Comparison of ENCODE assay signal across 1 cellular context in genomic region chr1:180981596-180982387, GRCh38.
TF ChIP-seq lines count a peak whose summit lies in the region.

No MANE protein-coding gene starts in this region.

TF ChIP-seq in GM12878, 131 proteins besides CTCF, POLR2A, EP300 and RAD21 (continued from another document and continues in another):
- TF ChIP-seq, protein P1, sequence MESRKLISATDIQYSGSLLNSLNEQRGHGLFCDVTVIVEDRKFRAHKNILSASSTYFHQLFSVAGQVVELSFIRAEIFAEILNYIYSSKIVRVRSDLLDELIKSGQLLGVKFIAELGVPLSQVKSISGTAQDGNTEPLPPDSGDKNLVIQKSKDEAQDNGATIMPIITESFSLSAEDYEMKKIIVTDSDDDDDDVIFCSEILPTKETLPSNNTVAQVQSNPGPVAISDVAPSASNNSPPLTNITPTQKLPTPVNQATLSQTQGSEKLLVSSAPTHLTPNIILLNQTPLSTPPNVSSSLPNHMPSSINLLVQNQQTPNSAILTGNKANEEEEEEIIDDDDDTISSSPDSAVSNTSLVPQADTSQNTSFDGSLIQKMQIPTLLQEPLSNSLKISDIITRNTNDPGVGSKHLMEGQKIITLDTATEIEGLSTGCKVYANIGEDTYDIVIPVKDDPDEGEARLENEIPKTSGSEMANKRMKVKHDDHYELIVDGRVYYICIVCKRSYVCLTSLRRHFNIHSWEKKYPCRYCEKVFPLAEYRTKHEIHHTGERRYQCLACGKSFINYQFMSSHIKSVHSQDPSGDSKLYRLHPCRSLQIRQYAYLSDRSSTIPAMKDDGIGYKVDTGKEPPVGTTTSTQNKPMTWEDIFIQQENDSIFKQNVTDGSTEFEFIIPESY (IDR thresholded peaks at IDR 0.05), result no peak
- no peak for TF ChIP-seq HDGF (IDR thresholded peaks at IDR 0.05)
- no peak for TF ChIP-seq NR2C1 (IDR thresholded peaks at IDR 0.05)
- no peak for TF ChIP-seq CBX5 (IDR thresholded peaks at IDR 0.05; ENCODE audit: low read depth)
- no peak for TF ChIP-seq CEBPB (IDR thresholded peaks at IDR 0.05; ENCODE audit: borderline replicate concordance in 1 of 2, low read depth in 2 of 2, low read length in 2 of 2)
- TF ChIP-seq, protein P2, sequence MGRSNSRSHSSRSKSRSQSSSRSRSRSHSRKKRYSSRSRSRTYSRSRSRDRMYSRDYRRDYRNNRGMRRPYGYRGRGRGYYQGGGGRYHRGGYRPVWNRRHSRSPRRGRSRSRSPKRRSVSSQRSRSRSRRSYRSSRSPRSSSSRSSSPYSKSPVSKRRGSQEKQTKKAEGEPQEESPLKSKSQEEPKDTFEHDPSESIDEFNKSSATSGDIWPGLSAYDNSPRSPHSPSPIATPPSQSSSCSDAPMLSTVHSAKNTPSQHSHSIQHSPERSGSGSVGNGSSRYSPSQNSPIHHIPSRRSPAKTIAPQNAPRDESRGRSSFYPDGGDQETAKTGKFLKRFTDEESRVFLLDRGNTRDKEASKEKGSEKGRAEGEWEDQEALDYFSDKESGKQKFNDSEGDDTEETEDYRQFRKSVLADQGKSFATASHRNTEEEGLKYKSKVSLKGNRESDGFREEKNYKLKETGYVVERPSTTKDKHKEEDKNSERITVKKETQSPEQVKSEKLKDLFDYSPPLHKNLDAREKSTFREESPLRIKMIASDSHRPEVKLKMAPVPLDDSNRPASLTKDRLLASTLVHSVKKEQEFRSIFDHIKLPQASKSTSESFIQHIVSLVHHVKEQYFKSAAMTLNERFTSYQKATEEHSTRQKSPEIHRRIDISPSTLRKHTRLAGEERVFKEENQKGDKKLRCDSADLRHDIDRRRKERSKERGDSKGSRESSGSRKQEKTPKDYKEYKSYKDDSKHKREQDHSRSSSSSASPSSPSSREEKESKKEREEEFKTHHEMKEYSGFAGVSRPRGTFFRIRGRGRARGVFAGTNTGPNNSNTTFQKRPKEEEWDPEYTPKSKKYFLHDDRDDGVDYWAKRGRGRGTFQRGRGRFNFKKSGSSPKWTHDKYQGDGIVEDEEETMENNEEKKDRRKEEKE (IDR thresholded peaks at IDR 0.05), result no peak
- TF ChIP-seq YBX1 (IDR thresholded peaks at IDR 0.05), result no peak
- no peak for TF ChIP-seq MXI1 (IDR thresholded peaks at IDR 0.05; ENCODE audit: low read depth, low read length)
- peak; percentile 87 for TF ChIP-seq RUNX3 (IDR thresholded peaks at IDR 0.05; ENCODE audit: low read length)
- TF ChIP-seq SPI1 (IDR thresholded peaks at IDR 0.05; ENCODE audit: borderline replicate concordance, insufficient read depth, low read depth, low read length), result peak; percentile 16; the same call in 1 of the 2 replicates
- TF ChIP-seq STAT1 (conservative IDR thresholded peaks at IDR 0.05), result no peak
- TF ChIP-seq, protein P3, sequence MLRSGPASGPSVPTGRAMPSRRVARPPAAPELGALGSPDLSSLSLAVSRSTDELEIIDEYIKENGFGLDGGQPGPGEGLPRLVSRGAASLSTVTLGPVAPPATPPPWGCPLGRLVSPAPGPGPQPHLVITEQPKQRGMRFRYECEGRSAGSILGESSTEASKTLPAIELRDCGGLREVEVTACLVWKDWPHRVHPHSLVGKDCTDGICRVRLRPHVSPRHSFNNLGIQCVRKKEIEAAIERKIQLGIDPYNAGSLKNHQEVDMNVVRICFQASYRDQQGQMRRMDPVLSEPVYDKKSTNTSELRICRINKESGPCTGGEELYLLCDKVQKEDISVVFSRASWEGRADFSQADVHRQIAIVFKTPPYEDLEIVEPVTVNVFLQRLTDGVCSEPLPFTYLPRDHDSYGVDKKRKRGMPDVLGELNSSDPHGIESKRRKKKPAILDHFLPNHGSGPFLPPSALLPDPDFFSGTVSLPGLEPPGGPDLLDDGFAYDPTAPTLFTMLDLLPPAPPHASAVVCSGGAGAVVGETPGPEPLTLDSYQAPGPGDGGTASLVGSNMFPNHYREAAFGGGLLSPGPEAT (IDR thresholded peaks at IDR 0.05; ENCODE audit: low read depth), result peak; percentile 44; the same call in 1 of the 2 replicates
- TF ChIP-seq PAX5 (IDR thresholded peaks at IDR 0.05; ENCODE audit: borderline replicate concordance, low read depth, low read length), result no peak
- TF ChIP-seq HDAC6 (IDR thresholded peaks at IDR 0.05; ENCODE audit: unreplicated experiment), result no peak
- TF ChIP-seq CHD1 (IDR thresholded peaks at IDR 0.05; ENCODE audit: low read depth, low read length), result no peak
- TF ChIP-seq PML (IDR thresholded peaks at IDR 0.05; ENCODE audit: low read length), result 0 out of 2 replicates have a peak, but pooled peaks have one; percentile 9
- TF ChIP-seq ZNF687 (IDR thresholded peaks at IDR 0.05), result no peak; the same call in 1 of the 2 replicates
- TF ChIP-seq TCF7 (IDR thresholded peaks at IDR 0.05; ENCODE audit: borderline replicate concordance), result peak; percentile 33; the same call in 1 of the 2 replicates
- no peak for TF ChIP-seq BCL11A (IDR thresholded peaks at IDR 0.05; ENCODE audit: low read depth, low read length)
- no peak for TF ChIP-seq FOXM1 (IDR thresholded peaks at IDR 0.05; ENCODE audit: low read depth, low read length)
- TF ChIP-seq, protein P4, sequence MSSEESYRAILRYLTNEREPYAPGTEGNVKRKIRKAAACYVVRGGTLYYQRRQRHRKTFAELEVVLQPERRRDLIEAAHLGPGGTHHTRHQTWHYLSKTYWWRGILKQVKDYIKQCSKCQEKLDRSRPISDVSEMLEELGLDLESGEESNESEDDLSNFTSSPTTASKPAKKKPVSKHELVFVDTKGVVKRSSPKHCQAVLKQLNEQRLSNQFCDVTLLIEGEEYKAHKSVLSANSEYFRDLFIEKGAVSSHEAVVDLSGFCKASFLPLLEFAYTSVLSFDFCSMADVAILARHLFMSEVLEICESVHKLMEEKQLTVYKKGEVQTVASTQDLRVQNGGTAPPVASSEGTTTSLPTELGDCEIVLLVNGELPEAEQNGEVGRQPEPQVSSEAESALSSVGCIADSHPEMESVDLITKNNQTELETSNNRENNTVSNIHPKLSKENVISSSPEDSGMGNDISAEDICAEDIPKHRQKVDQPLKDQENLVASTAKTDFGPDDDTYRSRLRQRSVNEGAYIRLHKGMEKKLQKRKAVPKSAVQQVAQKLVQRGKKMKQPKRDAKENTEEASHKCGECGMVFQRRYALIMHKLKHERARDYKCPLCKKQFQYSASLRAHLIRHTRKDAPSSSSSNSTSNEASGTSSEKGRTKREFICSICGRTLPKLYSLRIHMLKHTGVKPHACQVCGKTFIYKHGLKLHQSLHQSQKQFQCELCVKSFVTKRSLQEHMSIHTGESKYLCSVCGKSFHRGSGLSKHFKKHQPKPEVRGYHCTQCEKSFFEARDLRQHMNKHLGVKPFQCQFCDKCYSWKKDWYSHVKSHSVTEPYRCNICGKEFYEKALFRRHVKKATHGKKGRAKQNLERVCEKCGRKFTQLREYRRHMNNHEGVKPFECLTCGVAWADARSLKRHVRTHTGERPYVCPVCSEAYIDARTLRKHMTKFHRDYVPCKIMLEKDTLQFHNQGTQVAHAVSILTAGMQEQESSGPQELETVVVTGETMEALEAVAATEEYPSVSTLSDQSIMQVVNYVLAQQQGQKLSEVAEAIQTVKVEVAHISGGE (CRISPR knock-in tag; IDR thresholded peaks at IDR 0.05), result no peak
- no peak for TF ChIP-seq MTA2 (IDR thresholded peaks at IDR 0.05; ENCODE audit: low read depth)
- TF ChIP-seq BRCA1 (IDR thresholded peaks at IDR 0.05; ENCODE audit: low read depth, low read length), result no peak
- TF ChIP-seq BMI1 (IDR thresholded peaks at IDR 0.05; ENCODE audit: borderline replicate concordance), result no peak
- no peak for TF ChIP-seq CREM (IDR thresholded peaks at IDR 0.05; ENCODE audit: low read depth)
- 0 out of 2 replicates have a peak, but pooled peaks have one; percentile 22 for TF ChIP-seq EED (IDR thresholded peaks at IDR 0.05; ENCODE audit: low read depth)
- TF ChIP-seq SUZ12 (IDR thresholded peaks at IDR 0.05; ENCODE audit: unreplicated experiment), result no peak
- TF ChIP-seq SMAD5 (IDR thresholded peaks at IDR 0.05; ENCODE audit: low read depth), result no peak
- TF ChIP-seq IRF3 (IDR thresholded peaks at IDR 0.05), result no peak
- no peak for TF ChIP-seq SIX5 (IDR thresholded peaks at IDR 0.05; ENCODE audit: low read depth, low read length, severe bottlenecking)
- no peak for TF ChIP-seq WRNIP1 (IDR thresholded peaks at IDR 0.05; ENCODE audit: borderline replicate concordance, low read depth, low read length)
- TF ChIP-seq SMAD1 (IDR thresholded peaks at IDR 0.05; ENCODE audit: low read depth, partially characterized antibody), result no peak
- TF ChIP-seq POLR2AphosphoS2 (IDR thresholded peaks at IDR 0.05; ENCODE audit: low read depth, low read length), result no peak
- no peak for TF ChIP-seq FOXK2 (IDR thresholded peaks at IDR 0.05)
- no peak for TF ChIP-seq TAF1 (IDR thresholded peaks at IDR 0.05; ENCODE audit: borderline replicate concordance, low read depth, low read length)
- no peak for TF ChIP-seq NR2C2 (IDR thresholded peaks at IDR 0.05; ENCODE audit: borderline replicate concordance, control insufficient read depth, insufficient read length, low read depth)
- no peak for TF ChIP-seq RBBP5 (conservative IDR thresholded peaks at IDR 0.05)
- no peak for TF ChIP-seq E2F4 (IDR thresholded peaks at IDR 0.05; ENCODE audit: low read depth, low read length)
- 0 out of 4 replicates have a peak, but pooled peaks of 1 of the 2 experiments have one; percentile 16 for TF ChIP-seq BHLHE40 (IDR thresholded peaks at IDR 0.05; ENCODE audit: borderline replicate concordance in 1 of 2, low read depth in 2 of 2, low read length in 1 of 2)
- TF ChIP-seq, protein P5, sequence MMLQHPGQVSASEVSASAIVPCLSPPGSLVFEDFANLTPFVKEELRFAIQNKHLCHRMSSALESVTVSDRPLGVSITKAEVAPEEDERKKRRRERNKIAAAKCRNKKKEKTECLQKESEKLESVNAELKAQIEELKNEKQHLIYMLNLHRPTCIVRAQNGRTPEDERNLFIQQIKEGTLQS (IDR thresholded peaks at IDR 0.05; ENCODE audit: borderline replicate concordance, extremely low read depth, low read depth, low read length), result no peak
- TF ChIP-seq RELA (IDR thresholded peaks at IDR 0.05; ENCODE audit: borderline replicate concordance, partially characterized antibody), result no peak
- no peak for TF ChIP-seq ASH2L (IDR thresholded peaks at IDR 0.05; ENCODE audit: borderline replicate concordance, low read depth)
- TF ChIP-seq PAX8 (IDR thresholded peaks at IDR 0.05), result no peak
- no peak for TF ChIP-seq RCOR1 (conservative IDR thresholded peaks at IDR 0.05; ENCODE audit: low read depth, low read length)
- TF ChIP-seq FOS (IDR thresholded peaks at IDR 0.05; ENCODE audit: borderline replicate concordance, extremely low read depth, insufficient read length), result no peak
- peak; percentile 51; the same call in 1 of the 2 replicates for TF ChIP-seq NR2F1 (conservative IDR thresholded peaks at IDR 0.05)
- TF ChIP-seq CBX3 (IDR thresholded peaks at IDR 0.05; ENCODE audit: borderline replicate concordance, low read depth), result no peak
- no peak for TF ChIP-seq ETV6 (conservative IDR thresholded peaks at IDR 0.05 in 1 of 2, IDR thresholded peaks at IDR 0.05 in 1 of 2; ENCODE audit: borderline replicate concordance in 1 of 2, low read depth in 1 of 2)
- TF ChIP-seq, protein P6, sequence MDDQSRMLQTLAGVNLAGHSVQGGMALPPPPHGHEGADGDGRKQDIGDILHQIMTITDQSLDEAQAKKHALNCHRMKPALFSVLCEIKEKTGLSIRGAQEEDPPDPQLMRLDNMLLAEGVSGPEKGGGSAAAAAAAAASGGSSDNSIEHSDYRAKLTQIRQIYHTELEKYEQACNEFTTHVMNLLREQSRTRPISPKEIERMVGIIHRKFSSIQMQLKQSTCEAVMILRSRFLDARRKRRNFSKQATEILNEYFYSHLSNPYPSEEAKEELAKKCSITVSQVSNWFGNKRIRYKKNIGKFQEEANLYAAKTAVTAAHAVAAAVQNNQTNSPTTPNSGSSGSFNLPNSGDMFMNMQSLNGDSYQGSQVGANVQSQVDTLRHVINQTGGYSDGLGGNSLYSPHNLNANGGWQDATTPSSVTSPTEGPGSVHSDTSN (IDR thresholded peaks at IDR 0.05; ENCODE audit: insufficient replicate concordance, low read depth, low read length), result no peak
